In genomic region chr11:115581871-115582639, GRCh38 we compare ENCODE assay signal across 11 cellular contexts.
DNase-seq lines count a peak whose midpoint lies in the region; ATAC-seq and TF ChIP-seq lines count a peak whose summit lies in the region.
"Had no signal": no experiment of that assay in that cellular context is flagged by ENCODE, and none has a peak within 500 bp of the region (broad histone marks: within the 10 kb centered on the region; RNA-seq: fewer than 3 reads in every experiment).

No MANE protein-coding gene starts in this region.

- no peaks in the 10 kb centered on the region for H3K4me1 Mint-ChIP-seq in activated CD8-positive, alpha-beta T cell treated with anti-CD3 and anti-CD28 coated beads, Interleukin-2, amount 10 ng/mL, durations not matched to agents 7 days and 5 days (ENCODE audit: low read depth)

- peak; percentile 4 to 47 for DNase-seq in NCI-H524 (lab: John Stamatoyannopoulos, UW)
- no peak for DNase-seq in NCI-H524 treated with DMSO at 0.1 percent for 48 hours (lab: John Stamatoyannopoulos, UW)
- peak; percentile 67 to 90 for DNase-seq in NCI-H526 (lab: John Stamatoyannopoulos, UW)
- DNase-seq in fibroblast of lung (ENCODE audit: low read depth in 2 of 2) = peak; percentile 29 to 37
- DNase-seq in transverse colon = peak; percentile 45
- DNase-seq in central memory CD4-positive, alpha-beta T cell = no peak
- DNase-seq in putamen (ENCODE audit: low spot score) = no peak
- no peak for DNase-seq in activated CD8-positive, alpha-beta T cell treated with anti-CD3 and anti-CD28 coated beads, Interleukin-2, amount 10 ng/mL, durations not matched to agents 7 days and 5 days
- DNase-seq: NCI-H1048; stimulated activated CD4-positive, alpha-beta T cell treated with anti-CD3 and anti-CD28 coated beads, Interleukin-12 subunit alpha, Interleukin-12 subunit beta, amount 100 ng/mL, for 4 hours; tibial artery had no signal

- no peak overlapping the region for H2AFZ ChIP-seq in fibroblast of lung (ENCODE audit: low read length)

- TF ChIP-seq POLR2A in transverse colon (IDR thresholded peaks at IDR 0.05) = no peak

- H3K27ac ChIP-seq in fibroblast of lung (ENCODE audit: insufficient read depth, low read length) (no peak overlapping the region), transverse colon (no peak overlapping the region)
- H3K27ac ChIP-seq: tibial artery had no signal

- POLR2A ChIA-PET in activated CD8-positive, alpha-beta T cell treated with anti-CD3 and anti-CD28 coated beads, Interleukin-2, amount 10 ng/mL, durations not matched to agents 7 days and 5 days (lab: Charles Lee) = no interaction called here

- H3K36me3 ChIP-seq in fibroblast of lung (ENCODE audit: control insufficient read depth, insufficient read depth, low read length) = no peaks in the 10 kb centered on the region
- H3K36me3 ChIP-seq in transverse colon = no peaks in the 10 kb centered on the region
- H3K36me3 ChIP-seq: tibial artery had no signal

- intact Hi-C loops in transverse colon (cut with DNase I; ENCODE audit: low total_unique reads) = no loop called here

- no peaks in the 10 kb centered on the region for H3K36me3 Mint-ChIP-seq in activated CD8-positive, alpha-beta T cell treated with anti-CD3 and anti-CD28 coated beads, Interleukin-2, amount 10 ng/mL, durations not matched to agents 7 days and 5 days (ENCODE audit: low read depth)

- TF ChIP-seq CTCF in fibroblast of lung (conservative IDR thresholded peaks at IDR 0.05 in 1 of 2, IDR thresholded peaks at IDR 0.05 in 1 of 2; ENCODE audit: low read depth in 1 of 2, low read length in 2 of 2) (no peak), transverse colon (IDR thresholded peaks at IDR 0.05) (peak in 2 of 5 experiments; percentile 8 to 35)

- H3K9me3 Mint-ChIP-seq in activated CD8-positive, alpha-beta T cell treated with anti-CD3 and anti-CD28 coated beads, Interleukin-2, amount 10 ng/mL, durations not matched to agents 7 days and 5 days (ENCODE audit: insufficient read depth) = no peaks in the 10 kb centered on the region

- H3K4me1 ChIP-seq in fibroblast of lung (ENCODE audit: control insufficient read depth, extremely low read depth, insufficient read depth, low read length) (no peaks in the 10 kb centered on the region), transverse colon (peaks cover 0 to 12% (median 0%) of the 10 kb centered on the region in 4 donors)

- in situ Hi-C loops in transverse colon (cut with MboI; ENCODE audit: low pct_ligation_motif_present in 1 of 4, low pct_unique_long_range_greater_than_20kb in 1 of 4, low sequenced_read_pairs in 3 of 4) = no loop called here

- H3K27ac Mint-ChIP-seq in activated CD8-positive, alpha-beta T cell treated with anti-CD3 and anti-CD28 coated beads, Interleukin-2, amount 10 ng/mL, durations not matched to agents 7 days and 5 days = no peak overlapping the region

- H3K4me2 ChIP-seq in fibroblast of lung (ENCODE audit: extremely low read depth, insufficient read depth, low read length) = no peak overlapping the region

- H3K9me3 ChIP-seq in fibroblast of lung (ENCODE audit: control insufficient read depth, insufficient read depth, low read depth, low read length) = no peaks in the 10 kb centered on the region
- H3K9me3 ChIP-seq in transverse colon = no peaks in the 10 kb centered on the region
- H3K9me3 ChIP-seq: tibial artery had no signal

- ATAC-seq in activated CD8-positive, alpha-beta T cell treated with anti-CD3 and anti-CD28 coated beads, Interleukin-2, amount 10 ng/mL, durations not matched to agents 7 days and 5 days = no peak

- H3K27me3 Mint-ChIP-seq in activated CD8-positive, alpha-beta T cell treated with anti-CD3 and anti-CD28 coated beads, Interleukin-2, amount 10 ng/mL, durations not matched to agents 7 days and 5 days (ENCODE audit: low read depth) = no peaks in the 10 kb centered on the region

- no peak overlapping the region for H3K4me3 Mint-ChIP-seq in activated CD8-positive, alpha-beta T cell treated with anti-CD3 and anti-CD28 coated beads, Interleukin-2, amount 10 ng/mL, durations not matched to agents 7 days and 5 days

- no peak overlapping the region for H3K4me3 ChIP-seq in fibroblast of lung (replicated peaks in 1 of 4; ENCODE audit: control extremely low read depth in 1 of 4, insufficient read depth in 1 of 4, low read depth in 3 of 4, low read length in 4 of 4)
- peak overlapping the region in 1 of 4 donors; percentile 19 for H3K4me3 ChIP-seq in transverse colon
- H3K4me3 ChIP-seq: tibial artery had no signal

- CTCF ChIA-PET in activated CD8-positive, alpha-beta T cell treated with anti-CD3 and anti-CD28 coated beads, Interleukin-2, amount 10 ng/mL, durations not matched to agents 7 days and 5 days (lab: Charles Lee) = no interaction called here

- no peaks in the 10 kb centered on the region for H4K20me1 ChIP-seq in fibroblast of lung (ENCODE audit: control insufficient read depth, extremely low read depth, insufficient read depth, low read length)

- no peak overlapping the region for H3K9ac ChIP-seq in fibroblast of lung (ENCODE audit: insufficient read depth, low read length)

- no peaks in the 10 kb centered on the region for H3K79me2 ChIP-seq in fibroblast of lung (ENCODE audit: control insufficient read depth, insufficient read depth, low read length)

- H3K27me3 ChIP-seq in fibroblast of lung (ENCODE audit: control insufficient read depth, insufficient read depth, low read length) (no peaks in the 10 kb centered on the region), transverse colon (no peaks in the 10 kb centered on the region)

- no peak for TF ChIP-seq EP300 in transverse colon (IDR thresholded peaks at IDR 0.05; ENCODE audit: low read depth)

- 56 to 59% methylated on average over 8 to 20 of the region's 20 CpGs for WGBS in transverse colon (ENCODE audit: low coverage in 1 of 2), 2 donors

Comparison
In these comparisons a context has a peak if more than half of its experiments do, and no peak if none do; other contexts are left out.
1. DNase-seq: peak in NCI-H524 (2 of 2), NCI-H526 (2 of 2), fibroblast of lung (2 of 2) and transverse colon (single experiment); none in NCI-H524 treated with DMSO at 0.1 percent for 48 hours (single experiment), central memory CD4-positive, alpha-beta T cell (single experiment), putamen (single experiment) and activated CD8-positive, alpha-beta T cell treated with anti-CD3 and anti-CD28 coated beads, Interleukin-2, amount 10 ng/mL, durations not matched to agents 7 days and 5 days (single experiment).